ENCODE assay signal across 8 cellular contexts in genomic region chr20:36604952-36605308, GRCh38. TPM values are rescaled to one million over a fixed set of nuclear protein-coding genes. Genes with fewer than 3 reads are reported as not detected.
A peak's percentile ranks its signal among the peaks of the same experiment; 100 is the strongest.
DNase-seq lines count a peak whose midpoint lies in the region; ATAC-seq and TF ChIP-seq lines count a peak whose summit lies in the region.

No MANE protein-coding gene starts in this region.

- H3K27me3 ChIP-seq in tibial nerve, result no peaks in the 10 kb centered on the region

- H3K27me3 Mint-ChIP-seq in Calu3 (ENCODE audit: unreplicated experiment) (peaks cover 14% of the 10 kb centered on the region), naive B cell (no peaks in the 10 kb centered on the region)

- no peak for TF ChIP-seq EP300 in tibial nerve (IDR thresholded peaks at IDR 0.05)

- TF ChIP-seq CTCF in Calu3 (IDR thresholded peaks at IDR 0.05; ENCODE audit: unreplicated experiment), result no peak
- TF ChIP-seq CTCF in tibial nerve (IDR thresholded peaks at IDR 0.05), result no peak

- H3K27ac ChIP-seq in tibial nerve, result peak overlapping the region; percentile 82 to 92 (median 89)

- BruUV-seq in Calu3 (replicated peaks; lab: Mats Ljungman, UMichigan), result TSS peak; percentile 68

- peaks cover 33% of the 10 kb centered on the region for H3K4me1 Mint-ChIP-seq in Calu3 (ENCODE audit: low read depth, unreplicated experiment)
- peaks cover 36 to 52% (median 50%) of the 10 kb centered on the region in 3 donors for H3K4me1 Mint-ChIP-seq in naive B cell

- intact Hi-C loops in Calu3 (cut with micrococcal nuclease; ENCODE audit: unreplicated experiment), result loop anchor here (5.0 kb wide), 1 partner anchor 48 kb away; no protein-coding TSS in a partner anchor

- H3K4me3 ChIP-seq in tibial nerve, result peak overlapping the region; percentile 20 to 99 (median 78)

- H3K9me3 Mint-ChIP-seq in Calu3 (ENCODE audit: low read depth, unreplicated experiment) (no peaks in the 10 kb centered on the region), naive B cell (no peaks in the 10 kb centered on the region)

- peak overlapping the region; percentile 99 for H3K4me3 Mint-ChIP-seq in Calu3 (ENCODE audit: low read depth, unreplicated experiment)
- H3K4me3 Mint-ChIP-seq in naive B cell, result peak overlapping the region; percentile 83 to 97 (median 95)

- CTCF ChIA-PET in Calu3 (lab: Charles Lee), result interaction anchor here (0.6 to 2.3 kb wide), 8 partner anchors 9 to 504 kb away, joined by 3 to 14 read pairs (median 6); partner anchors contain the start of gene TGIF2

- peak; percentile 28 for ATAC-seq in GM19463 (IDR thresholded peaks at IDR 0.05; ENCODE audit: unreplicated experiment)
- peak; percentile 6 for ATAC-seq in HG03558 (IDR thresholded peaks at IDR 0.05; ENCODE audit: extremely low read depth, unreplicated experiment)
- ATAC-seq in naive B cell (ENCODE audit: low read depth in 2 of 2), result peak; percentile 56 to 60

- peaks cover 0 to 22% (median 11%) of the 10 kb centered on the region in 3 donors for H3K36me3 ChIP-seq in tibial nerve

- TF ChIP-seq POLR2A in tibial nerve (IDR thresholded peaks at IDR 0.05), result no peak

- H3K9me3 ChIP-seq in tibial nerve, result no peaks in the 10 kb centered on the region

- H3K4me1 ChIP-seq in tibial nerve, result peaks cover 4 to 26% (median 9%) of the 10 kb centered on the region in 4 donors

- WGBS in tibial nerve, 2 donors, result 58 to 65% methylated on average over 14 of the region's 14 CpGs

- peaks cover 60% of the 10 kb centered on the region for H3K36me3 Mint-ChIP-seq in Calu3 (ENCODE audit: insufficient read depth, unreplicated experiment)
- H3K36me3 Mint-ChIP-seq in naive B cell, result no peaks in the 10 kb centered on the region

- no peak for DNase-seq in Calu3
- peak; percentile 39 for DNase-seq in T-helper 9 cell
- peak; percentile 49 for DNase-seq in ecto neural progenitor cell (ENCODE audit: low spot score)
- no peak for DNase-seq in naive B cell
- DNase-seq in tibial nerve (ENCODE audit: low spot score in 2 of 2), result peak in 1 of 2 donors; percentile 18
- DNase-seq in HK-2 (ENCODE audit: unreplicated experiment), result no peak

- H3K27ac Mint-ChIP-seq in Calu3 (ENCODE audit: unreplicated experiment) (peak overlapping the region; percentile 91), naive B cell (peak overlapping the region; percentile 98 to 100 (median 99))

RNA-seq across cellular contexts. Expression of gene RAB5IF, which starts 0.6 kb away (rescaled TPM):
- total RNA-seq in Calu3 (2022) (235 and 250 TPM in 2 replicates), tibial nerve (10 to 100 TPM; 44.6 to 62.7 (median 53.3) TPM)
- polyA plus RNA-seq in naive B cell (ENCODE audit: low read depth in 6 of 6), result 100 to 1,000 TPM in 5 of 6 donors, 10 to 100 TPM in 1; 84.9 to 162 (median 111) TPM

RNA-seq across cellular contexts. Expression of gene TGIF2, which starts 31.5 kb away (rescaled TPM):
- total RNA-seq in Calu3 (2022) (39.4 and 48.9 TPM in 2 replicates), tibial nerve (10 to 100 TPM; 13.2 to 27.7 (median 19.6) TPM)
- 10 to 100 TPM; 33.3 to 50.5 (median 39.9) TPM for polyA plus RNA-seq in naive B cell (ENCODE audit: low read depth in 6 of 6)

RNA-seq across cellular contexts. Expression of gene SLA2, which starts 41.1 kb away (rescaled TPM):
- total RNA-seq in Calu3 (2022) (not detected in 2 replicates), tibial nerve (under 1 TPM in 3 of 4 donors, not detected in 1; 0.20 to 0.30 (median 0.21) TPM)
- polyA plus RNA-seq in naive B cell (ENCODE audit: low read depth in 6 of 6), result under 1 TPM in 4 of 6 donors, not detected in 2; 0.09 to 0.40 (median 0.23) TPM

Comparison
In these comparisons a context has a peak if more than half of its experiments do, and no peak if none do; other contexts are left out.
1. DNase-seq: peak in T-helper 9 cell (single experiment) and ecto neural progenitor cell (single experiment); none in Calu3 (single experiment), naive B cell (single experiment) and HK-2 (single experiment).
2. ATAC-seq: peak in every context shown above with its lines; median percentile 58 in naive B cell; 28 in GM19463; 6 in HG03558.